In the genomic region with DNA sequence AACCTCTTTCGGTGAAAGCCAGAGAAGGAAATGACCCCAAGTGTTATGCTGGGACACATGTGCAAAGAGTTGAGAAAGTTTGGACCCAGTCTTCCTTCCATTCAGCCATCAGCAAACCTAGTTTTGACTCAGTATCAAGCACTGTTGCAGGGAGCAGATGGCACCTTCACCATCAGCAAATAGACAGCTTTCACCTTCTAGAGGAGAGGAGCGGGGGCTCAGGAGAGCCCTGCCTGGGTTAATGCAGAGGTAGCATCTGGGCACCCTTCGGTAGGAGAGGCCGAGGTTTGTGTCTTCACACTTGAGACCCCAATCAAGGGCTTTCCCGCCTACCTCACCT, we compare ENCODE assay signal across 10 cellular contexts. TPM values are rescaled to one million over a fixed set of nuclear protein-coding genes. Genes with fewer than 3 reads are reported as not detected.
DNase-seq lines count a peak whose midpoint lies in the region; ATAC-seq and TF ChIP-seq lines count a peak whose summit lies in the region.
"Had no signal": no experiment of that assay in that cellular context is flagged by ENCODE, and none has a peak within 500 bp of the region (broad histone marks: within the 10 kb centered on the region; RNA-seq: fewer than 3 reads in every experiment).

No MANE protein-coding gene starts in this region.

- no peaks in the 10 kb centered on the region; the same call in 1 of the 2 replicates for H3F3A ChIP-seq in GM23338 (replicated peaks; ENCODE audit: low read depth)

- H3K4me1 ChIP-seq in GM23338 (ENCODE audit: insufficient read depth) (peaks cover 40% of the 10 kb centered on the region), OCI-LY7 (ENCODE audit: insufficient read depth, low read length, poor library complexity, severe bottlenecking) (peaks cover 82% of the 10 kb centered on the region), gastroesophageal sphincter (peaks cover 8 to 82% (median 48%) of the 10 kb centered on the region in 3 donors)

- DNase-seq in GM23338 (ENCODE audit: low spot score) = no peak
- peak; percentile 55 for DNase-seq in OCI-LY7 (ENCODE audit: low spot score)
- no peak for DNase-seq in retinal pigment epithelial cell (ENCODE audit: low read depth)
- DNase-seq in mesenteric fat pad (ENCODE audit: low spot score) = no peak
- DNase-seq in D341Med (ENCODE audit: low spot score) = no peak
- DNase-seq in NCI-H1417 treated with DMSO at 0.1 percent for 48 hours (lab: John Stamatoyannopoulos, UW) = no peak
- DNase-seq: activated naive CD4-positive, alpha-beta T cell treated with anti-CD3 and anti-CD28 coated beads, Interleukin-2, amount 50 U/mL, for 16 hours; NCI-H510A treated with DMSO at 0.1 percent for 48 hours had no signal

- H2AFZ ChIP-seq in GM23338 (no peak overlapping the region), OCI-LY7 (ENCODE audit: low read length) (no peak overlapping the region)

- TF ChIP-seq CTCF in GM23338 (conservative IDR thresholded peaks at IDR 0.05; ENCODE audit: low read depth in 2 of 2) (no peak), OCI-LY7 (conservative IDR thresholded peaks at IDR 0.05; ENCODE audit: low read length) (no peak), gastroesophageal sphincter (IDR thresholded peaks at IDR 0.05) (no peak), retinal pigment epithelial cell (conservative IDR thresholded peaks at IDR 0.05; ENCODE audit: low read depth, low read length) (no peak)

- no TSS peak for BruUV-seq in OCI-LY7 (replicated peaks; lab: Mats Ljungman, UMichigan)

- TF ChIP-seq POLR2A in gastroesophageal sphincter (IDR thresholded peaks at IDR 0.05) = no peak

- no peak overlapping the region for H3K4me3 ChIP-seq in GM23338
- peak overlapping the region; percentile 78 for H3K4me3 ChIP-seq in OCI-LY7 (ENCODE audit: low read depth, low read length, poor library complexity, severe bottlenecking)
- H3K4me3 ChIP-seq in gastroesophageal sphincter = peak overlapping the region in 1 of 2 donors; percentile 71
- H3K4me3 ChIP-seq in retinal pigment epithelial cell (ENCODE audit: low read length) = peak overlapping the region; percentile 48

- no peaks in the 10 kb centered on the region for H3K36me3 ChIP-seq in GM23338 (ENCODE audit: insufficient read depth)
- peaks cover 19% of the 10 kb centered on the region for H3K36me3 ChIP-seq in OCI-LY7 (ENCODE audit: insufficient read depth, low read length)
- H3K36me3 ChIP-seq in gastroesophageal sphincter = peaks cover 0 to 24% of the 10 kb centered on the region in 2 donors

- ATAC-seq in GM23338 = no peak
- no peak for ATAC-seq in gastroesophageal sphincter
- no peak for ATAC-seq in HG03039 (IDR thresholded peaks at IDR 0.05; ENCODE audit: unreplicated experiment)

- no peak overlapping the region for H3K27ac Mint-ChIP-seq in GM23338

- no peaks in the 10 kb centered on the region for H3K9me3 ChIP-seq in OCI-LY7 (ENCODE audit: low read length)
- no peaks in the 10 kb centered on the region for H3K9me3 ChIP-seq in gastroesophageal sphincter

- peaks cover 44% of the 10 kb centered on the region for H3K4me1 Mint-ChIP-seq in GM23338

- peaks cover 15% of the 10 kb centered on the region for H3K36me3 Mint-ChIP-seq in GM23338 (ENCODE audit: low read depth)

- TF ChIP-seq EP300 in gastroesophageal sphincter (IDR thresholded peaks at IDR 0.05) = no peak

- peaks cover 2% of the 10 kb centered on the region; the same call in 1 of the 3 replicates for H3K9me3 Mint-ChIP-seq in GM23338

- 70 to 90% methylated on average over 1 to 2 of the region's 5 CpGs for WGBS in gastroesophageal sphincter (ENCODE audit: low coverage in 1 of 2), 2 donors

- peaks cover 4% of the 10 kb centered on the region; the same call in 1 of the 2 replicates for H4K20me1 ChIP-seq in GM23338 (replicated peaks; ENCODE audit: insufficient read depth)
- no peaks in the 10 kb centered on the region for H4K20me1 ChIP-seq in OCI-LY7 (ENCODE audit: insufficient read depth, low read length)

- CTCF ChIA-PET in OCI-LY7 (lab: Charles Lee; ENCODE audit: unreplicated experiment) = interaction anchor here (0.7 to 2.0 kb wide), 3 partner anchors 8 to 60 kb away, joined by 3 to 7 read pairs (median 4); partner anchors contain the start of gene USP2

- H3K27me3 Mint-ChIP-seq in GM23338 (ENCODE audit: insufficient read depth, low read depth, poor library complexity) = peaks cover 38% of the 10 kb centered on the region

- H3K79me2 ChIP-seq in GM23338 (replicated peaks; ENCODE audit: insufficient read depth) (no peaks in the 10 kb centered on the region), OCI-LY7 (ENCODE audit: insufficient read depth, low read depth, low read length) (peaks cover 27% of the 10 kb centered on the region)

- H3K27me3 ChIP-seq in GM23338 (ENCODE audit: insufficient read depth) (peaks cover 53% of the 10 kb centered on the region), gastroesophageal sphincter (no peaks in the 10 kb centered on the region)

- peak overlapping the region; percentile 92 for H3K4me2 ChIP-seq in GM23338
- H3K4me2 ChIP-seq in OCI-LY7 (ENCODE audit: low read length) = peak overlapping the region; percentile 92

- intact Hi-C loops in OCI-LY7 (cut with micrococcal nuclease; ENCODE audit: unreplicated experiment) = loop anchor here (5.0 kb wide), 1 partner anchor 120 kb away; no protein-coding TSS in a partner anchor

- H3K4me3 Mint-ChIP-seq in GM23338 = peak overlapping the region; percentile 46

- POLR2A ChIA-PET in OCI-LY7 (lab: Charles Lee) = interaction anchor here (1.1 to 4.5 kb wide), 3 partner anchors 12 to 256 kb away, joined by 3 to 26 read pairs (median 4); partner anchors contain the start of genes C2CD2L and RNF26

- H3K27ac ChIP-seq in GM23338 (ENCODE audit: low read depth) (no peak overlapping the region), OCI-LY7 (ENCODE audit: low read depth, low read length, poor library complexity, severe bottlenecking) (peak overlapping the region; percentile 83), gastroesophageal sphincter (peak overlapping the region; percentile 83 to 97 (median 95))

- no peaks in the 10 kb centered on the region for H3K9me2 ChIP-seq in GM23338 (ENCODE audit: insufficient read depth)
- H3K9me2 ChIP-seq in OCI-LY7 (ENCODE audit: insufficient read depth, low read length) = no peaks in the 10 kb centered on the region

TF ChIP-seq in GM23338, 12 proteins besides CTCF, POLR2A, EP300 and RAD21:
- TF ChIP-seq ZNF331 (CRISPR knock-in tag; IDR thresholded peaks at IDR 0.05; ENCODE audit: low read depth) = no peak

RNA-seq across cellular contexts. Expression of gene MFRP, which starts 16.2 kb away (rescaled TPM):
- total RNA-seq in GM23338 (2014; rRNA removed; shearing (Covaris generic)) = 0.03 TPM in 1 of 2 replicates, not detected in the other
- polyA plus RNA-seq in GM23338 (2016; fragmentation: Nextera tagmentation; extraction: Ambion mirVana) = not detected in 2 replicates
- not detected in 2 replicates for total RNA-seq in OCI-LY7 (2014; rRNA removed; shearing (Covaris generic))
- not detected in 2 replicates for total RNA-seq in OCI-LY7 (2022)
- under 1 TPM in 1 of 4 donors, not detected in 3; 0.15 TPM for total RNA-seq in gastroesophageal sphincter
- not detected for total RNA-seq in mesenteric fat pad

RNA-seq across cellular contexts. Expression of gene USP2, which starts 18.8 kb away (rescaled TPM):
- total RNA-seq in GM23338 (2014; rRNA removed; shearing (Covaris generic)) = 4.9 and 6.6 TPM in 2 replicates
- 5.0 and 5.9 TPM in 2 replicates for polyA plus RNA-seq in GM23338 (2016; fragmentation: Nextera tagmentation; extraction: Ambion mirVana)
- total RNA-seq in OCI-LY7 (2014; rRNA removed; shearing (Covaris generic)) = 4.3 and 10.6 TPM in 2 replicates
- 20.6 and 24.5 TPM in 2 replicates for total RNA-seq in OCI-LY7 (2022)
- 1 to 10 TPM; 4.6 to 10.0 (median 6.6) TPM for total RNA-seq in gastroesophageal sphincter
- 4.2 TPM for total RNA-seq in mesenteric fat pad

RNA-seq across cellular contexts. Expression of gene C1QTNF5, which starts 22.0 kb away (rescaled TPM):
- total RNA-seq in GM23338 (2014; rRNA removed; shearing (Covaris generic)) = 1.9 and 3.0 TPM in 2 replicates
- polyA plus RNA-seq in GM23338 (2016; fragmentation: Nextera tagmentation; extraction: Ambion mirVana) = 1.8 and 1.9 TPM in 2 replicates
- not detected in 2 replicates for total RNA-seq in OCI-LY7 (2014; rRNA removed; shearing (Covaris generic))
- total RNA-seq in OCI-LY7 (2022) = not detected in 2 replicates
- total RNA-seq in gastroesophageal sphincter = 10 to 100 TPM; 44.3 to 52.1 (median 45.6) TPM
- 52.9 TPM for total RNA-seq in mesenteric fat pad

RNA-seq across cellular contexts. Expression of gene RNF26, which starts 28.4 kb away (rescaled TPM):
- total RNA-seq in GM23338 (2014; rRNA removed; shearing (Covaris generic)) = 53.6 and 58.3 TPM in 2 replicates
- 28.7 and 31.8 TPM in 2 replicates for polyA plus RNA-seq in GM23338 (2016; fragmentation: Nextera tagmentation; extraction: Ambion mirVana)
- 11.7 and 13.9 TPM in 2 replicates for total RNA-seq in OCI-LY7 (2014; rRNA removed; shearing (Covaris generic))
- total RNA-seq in OCI-LY7 (2022) (52.5 and 56.2 TPM in 2 replicates), gastroesophageal sphincter (10 to 100 TPM; 13.0 to 39.6 (median 17.1) TPM), mesenteric fat pad (20.6 TPM)

RNA-seq across cellular contexts. Expression of gene MCAM, which starts 45.8 kb away (rescaled TPM):
- total RNA-seq in GM23338 (2014; rRNA removed; shearing (Covaris generic)) = 79.5 and 139 TPM in 2 replicates
- polyA plus RNA-seq in GM23338 (2016; fragmentation: Nextera tagmentation; extraction: Ambion mirVana) = 7.8 and 8.9 TPM in 2 replicates
- 0.69 and 2.6 TPM in 2 replicates for total RNA-seq in OCI-LY7 (2014; rRNA removed; shearing (Covaris generic))
- total RNA-seq in OCI-LY7 (2022) = 1.3 and 3.2 TPM in 2 replicates
- 1,000 to 10,000 TPM in 3 of 4 donors, 100 to 1,000 TPM in 1; 702 to 1,904 (median 1,177) TPM for total RNA-seq in gastroesophageal sphincter
- total RNA-seq in mesenteric fat pad = 550 TPM

Comparison
In these comparisons a context has a peak if more than half of its experiments do, and no peak if none do; other contexts are left out.
1. RNA of gene C1QTNF5, which starts 22.0 kb away (total RNA-seq): 52.9 TPM in mesenteric fat pad (single experiment) and 44.3 to 52.1 TPM in gastroesophageal sphincter; 1.9 to 3.0 TPM in GM23338 and not detected in OCI-LY7; every median in the first group is over 10 times any median in the second.